11 cellular contexts compared by ENCODE assay signal in the genomic region with DNA sequence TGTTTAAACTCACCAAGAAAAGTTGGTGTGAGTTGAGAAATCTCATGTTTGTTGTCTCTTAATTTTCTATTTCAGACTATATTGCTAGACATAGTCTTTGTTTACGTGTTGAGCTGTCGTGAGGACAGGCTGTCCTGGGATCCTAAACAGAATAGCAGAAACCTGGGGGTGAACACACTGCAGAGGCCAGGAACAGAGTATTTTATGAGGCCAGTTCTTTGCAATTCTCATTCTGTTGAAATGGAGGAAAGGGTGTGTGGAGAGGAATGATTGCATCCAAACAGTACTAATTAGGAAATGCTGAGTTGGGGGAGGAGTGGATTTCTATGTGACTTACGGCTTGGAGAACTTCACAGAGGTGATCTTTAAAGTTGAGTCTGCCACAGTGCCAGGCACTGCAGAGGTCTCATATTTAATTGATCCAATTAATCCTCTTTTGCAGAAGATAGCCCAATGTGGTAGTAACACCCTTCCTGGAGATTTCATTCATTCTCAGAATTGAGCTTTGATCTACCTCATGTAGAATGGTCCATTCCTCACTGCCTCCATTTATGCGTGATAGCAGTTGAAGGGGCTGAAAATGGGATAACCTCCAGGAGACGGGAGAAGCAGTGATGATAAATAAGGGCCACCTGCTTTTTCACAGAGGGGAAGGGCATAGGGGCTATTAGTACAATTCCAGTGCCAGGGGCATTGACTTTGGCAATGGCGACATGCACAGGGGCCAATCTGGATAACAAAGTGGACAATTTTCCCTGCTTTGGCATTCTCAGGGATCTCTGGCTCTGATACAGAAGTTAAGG.
DNase-seq lines count a peak whose midpoint lies in the region; ATAC-seq and TF ChIP-seq lines count a peak whose summit lies in the region.
"Had no signal": no experiment of that assay in that cellular context is flagged by ENCODE, and none has a peak within 500 bp of the region (broad histone marks: within the 10 kb centered on the region; RNA-seq: fewer than 3 reads in every experiment).

No MANE protein-coding gene starts in this region.

- H3K27ac ChIP-seq in BLaER1: no peak overlapping the region
- H3K27ac ChIP-seq in HEK293 (ENCODE audit: extremely low read depth, low read depth, low read length): no peak overlapping the region
- H3K27ac ChIP-seq in VCaP: peak overlapping the region; percentile 32; the same call in 1 of the 2 replicates

- peak overlapping the region; percentile 82 for H3K4me2 ChIP-seq in BLaER1

- H3K9ac ChIP-seq in BLaER1: no peak overlapping the region

- H3K36me3 ChIP-seq in BLaER1 (peaks cover 18% of the 10 kb centered on the region), HEK293 (ENCODE audit: control insufficient read depth in 2 of 2, insufficient read depth in 1 of 2, low read length in 2 of 2) (no peaks in the 10 kb centered on the region)
- H3K36me3 ChIP-seq: lower lobe of right lung had no signal

- no peaks in the 10 kb centered on the region for H3K9me3 Mint-ChIP-seq in memory B cell

- peaks cover 2% of the 10 kb centered on the region for H3K36me3 Mint-ChIP-seq in memory B cell

- H3K4me3 Mint-ChIP-seq in memory B cell: peak overlapping the region; percentile 79

- H3K4me1 ChIP-seq in BLaER1 (peaks cover 76% of the 10 kb centered on the region), HEK293 (ENCODE audit: control insufficient read depth, insufficient read depth, low read length) (peaks cover 45% of the 10 kb centered on the region)

- TF ChIP-seq CTCF in HEK293 (tag by site-specific recombination; IDR thresholded peaks at IDR 0.05) (no peak), VCaP (conservative IDR thresholded peaks at IDR 0.05) (no peak)

- no peaks in the 10 kb centered on the region for H4K20me1 ChIP-seq in BLaER1

- H3K27me3 ChIP-seq in BLaER1: no peaks in the 10 kb centered on the region

- H3K4me3 ChIP-seq in BLaER1 (no peak overlapping the region), HEK293 (ENCODE audit: low read depth, low read length) (no peak overlapping the region)

- POLR2A ChIA-PET in HEK293 (lab: Yijun Ruan, JAX): interaction anchor here (0.6 to 3.4 kb wide), 4 partner anchors 18 to 200 kb away, joined by 3 to 32 read pairs (median 4); a partner anchor contains a TSS

- peaks cover 62% of the 10 kb centered on the region for H3K4me1 Mint-ChIP-seq in memory B cell

- DNase-seq in memory B cell (ENCODE audit: low spot score in 2 of 2): no peak
- DNase-seq in stimulated activated naive CD4-positive, alpha-beta T cell treated with Interleukin-2 at 50 U/mL for 16 hours (lab: John Stamatoyannopoulos, UW): no peak
- no peak for DNase-seq in NCI-H524 treated with DMSO at 0.1 percent for 48 hours (lab: John Stamatoyannopoulos, UW)
- no peak for DNase-seq in NCI-H510A (lab: John Stamatoyannopoulos, UW)
- DNase-seq in Ammon's horn (ENCODE audit: low spot score): no peak
- DNase-seq: dermis blood vessel endothelial cell, lower lobe of right lung, NCI-H2171 treated with DMSO at 0.1 percent for 48 hours had no signal

- H3K27me3 Mint-ChIP-seq in memory B cell: no peaks in the 10 kb centered on the region

- H3K9me3 ChIP-seq in BLaER1 (peaks cover 4% of the 10 kb centered on the region; the same call in 1 of the 2 replicates), HEK293 (ENCODE audit: control insufficient read depth, insufficient read depth, low read depth, low read length) (no peaks in the 10 kb centered on the region)
- H3K9me3 ChIP-seq: lower lobe of right lung had no signal

- CTCF ChIA-PET in HEK293 (lab: Yijun Ruan, JAX): interaction anchor here (0.5 to 1.8 kb wide), 6 partner anchors 16 to 141 kb away, joined by 3 to 9 read pairs (median 4); no protein-coding TSS in a partner anchor

- H3K27ac Mint-ChIP-seq in memory B cell: peak overlapping the region; percentile 97

- no peak for ATAC-seq in memory B cell (ENCODE audit: low read depth)
- ATAC-seq: lower lobe of right lung had no signal

TF ChIP-seq in HEK293, 187 proteins besides CTCF, POLR2A, EP300 and RAD21 (continues in another document):
- TF ChIP-seq ZNF335 (tag by site-specific recombination; conservative IDR thresholded peaks at IDR 0.05) (no peak), ZNF223 (tag by site-specific recombination; IDR thresholded peaks at IDR 0.05) (no peak), ZNF600 (tag by site-specific recombination; IDR thresholded peaks at IDR 0.05) (peak; percentile 22; the same call in 1 of the 2 replicates), SCRT1 (tag by site-specific recombination; IDR thresholded peaks at IDR 0.05; ENCODE audit: borderline replicate concordance) (no peak), ZXDB (tag by site-specific recombination; IDR thresholded peaks at IDR 0.05) (peak; percentile 32), OVOL3 (tag by site-specific recombination; IDR thresholded peaks at IDR 0.05) (no peak), IKZF3 (tag by site-specific recombination; IDR thresholded peaks at IDR 0.05) (0 out of 2 replicates have a peak, but pooled peaks have one; percentile 1), SP7 (tag by site-specific recombination; IDR thresholded peaks at IDR 0.05) (peak; percentile 17; the same call in 1 of the 2 replicates), ZNF138 (tag by site-specific recombination; IDR thresholded peaks at IDR 0.05; ENCODE audit: borderline replicate concordance) (no peak), ZNF10 (tag by site-specific recombination; IDR thresholded peaks at IDR 0.05) (peak; percentile 94), ZNF121 (tag by site-specific recombination; IDR thresholded peaks at IDR 0.05) (no peak), ZFP69B (tag by site-specific recombination; IDR thresholded peaks at IDR 0.05) (no peak), ZNF239 (tag by site-specific recombination; IDR thresholded peaks at IDR 0.05) (no peak), ZNF529 (tag by site-specific recombination; IDR thresholded peaks at IDR 0.05; ENCODE audit: insufficient replicate concordance) (no peak), HOXD13 (CRISPR knock-in tag; IDR thresholded peaks at IDR 0.05; ENCODE audit: borderline replicate concordance) (no peak)
- TF ChIP-seq, protein P1, sequence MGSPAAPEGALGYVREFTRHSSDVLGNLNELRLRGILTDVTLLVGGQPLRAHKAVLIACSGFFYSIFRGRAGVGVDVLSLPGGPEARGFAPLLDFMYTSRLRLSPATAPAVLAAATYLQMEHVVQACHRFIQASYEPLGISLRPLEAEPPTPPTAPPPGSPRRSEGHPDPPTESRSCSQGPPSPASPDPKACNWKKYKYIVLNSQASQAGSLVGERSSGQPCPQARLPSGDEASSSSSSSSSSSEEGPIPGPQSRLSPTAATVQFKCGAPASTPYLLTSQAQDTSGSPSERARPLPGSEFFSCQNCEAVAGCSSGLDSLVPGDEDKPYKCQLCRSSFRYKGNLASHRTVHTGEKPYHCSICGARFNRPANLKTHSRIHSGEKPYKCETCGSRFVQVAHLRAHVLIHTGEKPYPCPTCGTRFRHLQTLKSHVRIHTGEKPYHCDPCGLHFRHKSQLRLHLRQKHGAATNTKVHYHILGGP (tag by site-specific recombination; IDR thresholded peaks at IDR 0.05): no peak
- TF ChIP-seq, protein P2, sequence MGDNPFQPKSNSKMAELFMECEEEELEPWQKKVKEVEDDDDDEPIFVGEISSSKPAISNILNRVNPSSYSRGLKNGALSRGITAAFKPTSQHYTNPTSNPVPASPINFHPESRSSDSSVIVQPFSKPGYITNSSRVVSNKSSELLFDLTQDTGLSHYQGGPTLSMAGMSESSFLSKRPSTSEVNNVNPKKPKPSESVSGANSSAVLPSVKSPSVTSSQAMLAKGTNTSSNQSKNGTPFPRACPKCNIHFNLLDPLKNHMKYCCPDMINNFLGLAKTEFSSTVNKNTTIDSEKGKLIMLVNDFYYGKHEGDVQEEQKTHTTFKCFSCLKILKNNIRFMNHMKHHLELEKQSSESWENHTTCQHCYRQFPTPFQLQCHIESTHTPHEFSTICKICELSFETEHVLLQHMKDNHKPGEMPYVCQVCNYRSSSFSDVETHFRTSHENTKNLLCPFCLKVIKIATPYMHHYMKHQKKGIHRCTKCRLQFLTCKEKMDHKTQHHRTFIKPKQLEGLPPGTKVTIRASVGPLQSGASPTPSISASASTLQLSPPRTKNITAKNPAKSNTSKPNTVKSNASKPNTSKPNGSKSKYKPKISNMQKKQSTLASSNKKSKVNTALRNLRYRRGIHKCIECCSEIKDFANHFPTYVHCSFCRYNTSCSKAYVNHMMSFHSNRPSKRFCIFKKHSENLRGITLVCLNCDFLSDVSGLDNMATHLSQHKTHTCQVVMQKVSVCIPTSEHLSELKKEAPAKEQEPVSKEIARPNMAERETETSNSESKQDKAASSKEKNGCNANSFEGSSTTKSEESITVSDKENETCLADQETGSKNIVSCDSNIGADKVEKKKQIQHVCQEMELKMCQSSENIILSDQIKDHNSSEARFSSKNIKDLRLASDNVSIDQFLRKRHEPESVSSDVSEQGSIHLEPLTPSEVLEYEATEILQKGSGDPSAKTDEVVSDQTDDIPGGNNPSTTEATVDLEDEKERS (tag by site-specific recombination; IDR thresholded peaks at IDR 0.05): no peak
- TF ChIP-seq, protein P3, sequence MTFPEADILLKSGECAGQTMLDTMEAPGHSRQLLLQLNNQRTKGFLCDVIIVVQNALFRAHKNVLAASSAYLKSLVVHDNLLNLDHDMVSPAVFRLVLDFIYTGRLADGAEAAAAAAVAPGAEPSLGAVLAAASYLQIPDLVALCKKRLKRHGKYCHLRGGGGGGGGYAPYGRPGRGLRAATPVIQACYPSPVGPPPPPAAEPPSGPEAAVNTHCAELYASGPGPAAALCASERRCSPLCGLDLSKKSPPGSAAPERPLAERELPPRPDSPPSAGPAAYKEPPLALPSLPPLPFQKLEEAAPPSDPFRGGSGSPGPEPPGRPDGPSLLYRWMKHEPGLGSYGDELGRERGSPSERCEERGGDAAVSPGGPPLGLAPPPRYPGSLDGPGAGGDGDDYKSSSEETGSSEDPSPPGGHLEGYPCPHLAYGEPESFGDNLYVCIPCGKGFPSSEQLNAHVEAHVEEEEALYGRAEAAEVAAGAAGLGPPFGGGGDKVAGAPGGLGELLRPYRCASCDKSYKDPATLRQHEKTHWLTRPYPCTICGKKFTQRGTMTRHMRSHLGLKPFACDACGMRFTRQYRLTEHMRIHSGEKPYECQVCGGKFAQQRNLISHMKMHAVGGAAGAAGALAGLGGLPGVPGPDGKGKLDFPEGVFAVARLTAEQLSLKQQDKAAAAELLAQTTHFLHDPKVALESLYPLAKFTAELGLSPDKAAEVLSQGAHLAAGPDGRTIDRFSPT (tag by site-specific recombination; IDR thresholded peaks at IDR 0.05): no peak
